ENCODE assay signal across 26 cellular contexts in genomic region chr2:102267774-102268173, GRCh38. TPM values are rescaled to one million over a fixed set of nuclear protein-coding genes. Genes with fewer than 3 reads are reported as not detected.
"Had no signal": no experiment of that assay in that cellular context is flagged by ENCODE, and none has a peak within 500 bp of the region (broad histone marks: within the 10 kb centered on the region; RNA-seq: fewer than 3 reads in every experiment).

No MANE protein-coding gene starts in this region.

- ATAC-seq: activated CD4-positive, alpha-beta T cell treated with anti-CD3 and anti-CD28 coated beads for 36 hours; activated CD8-positive, alpha-beta memory T cell treated with anti-CD3 and anti-CD28 coated beads, Interleukin-2, amount 10 ng/mL, durations not matched to agents 7 days and 5 days; activated CD8-positive, alpha-beta T cell treated with anti-CD3 and anti-CD28 coated beads, Interleukin-2, amount 10 ng/mL, durations not matched to agents 7 days and 5 days; activated naive CD4-positive, alpha-beta T cell treated with anti-CD3 and anti-CD28 coated beads, Interleukin-2, amount 50 U/mL, for 72 hours had no signal

- H3K27me3 ChIP-seq: brain microvascular endothelial cell had no signal

- H3K36me3 ChIP-seq: brain microvascular endothelial cell had no signal

- H3K27ac ChIP-seq: brain microvascular endothelial cell, epithelial cell of prostate had no signal

- DNase-seq: activated CD4-positive, alpha-beta memory T cell treated with anti-CD3 and anti-CD28 coated beads for 36 hours; activated CD4-positive, alpha-beta T cell treated with anti-CD3 and anti-CD28 coated beads for 36 hours; activated CD4-positive, alpha-beta T cell treated with anti-CD3 and anti-CD28 coated beads, Interleukin-2, amount 10 ng/mL, durations not matched to agents 24 days and 14 days; activated CD4-positive, CD25-positive, alpha-beta regulatory T cell; activated CD4-positive, CD25-positive, alpha-beta regulatory T cell treated with anti-CD3 and anti-CD28 coated beads, Interleukin-2, amount 50 U/mL, for 72 hours; activated CD8-positive, alpha-beta memory T cell treated with anti-CD3 and anti-CD28 coated beads, Interleukin-2, amount 10 ng/mL, durations not matched to agents 7 days and 5 days; activated CD8-positive, alpha-beta memory T cell treated with anti-CD3 and anti-CD28 coated beads, Interleukin-2, amount 50 U/mL, for 4 hours; activated CD8-positive, alpha-beta T cell treated with anti-CD3 and anti-CD28 coated beads, Interleukin-2, amount 10 ng/mL, durations not matched to agents 7 days and 5 days; activated effector memory CD4-positive, alpha-beta T cell treated with anti-CD3 and anti-CD28 coated beads, Interleukin-2, amount 50 U/mL, for 16 hours; activated naive CD4-positive, alpha-beta T cell; activated naive CD4-positive, alpha-beta T cell treated with anti-CD3 and anti-CD28 coated beads, Interleukin-2, amount 10 ng/mL, durations not matched to agents 7 days and 5 days; activated naive CD8-positive, alpha-beta T cell treated with anti-CD3 and anti-CD28 coated beads, Interleukin-2, amount 10 ng/mL, durations not matched to agents 7 days and 5 days; activated T-cell treated with anti-CD3 and anti-CD28 coated beads, Interleukin-2, amount 50 U/mL, for 1 hour; activated T-cell treated with anti-CD3 and anti-CD28 coated beads, Interleukin-2, amount 50 U/mL, for 48 hours; amniotic stem cell; anterior cingulate cortex; brain microvascular endothelial cell; caudate nucleus; effector CD8-positive, alpha-beta T cell; foreskin fibroblast; head of caudate nucleus; T-helper 2 cell had no signal

RNA-seq across cellular contexts. Expression of gene IL1RL1, which starts 43.6 kb away (rescaled TPM):
- total RNA-seq: activated naive CD8-positive, alpha-beta T cell treated with anti-CD3 and anti-CD28 coated beads, Interleukin-2, amount 10 ng/mL, durations not matched to agents 7 days and 5 days; chondrocyte; frontal cortex had no signal
